17 cellular contexts compared by ENCODE assay signal in the genomic region with DNA sequence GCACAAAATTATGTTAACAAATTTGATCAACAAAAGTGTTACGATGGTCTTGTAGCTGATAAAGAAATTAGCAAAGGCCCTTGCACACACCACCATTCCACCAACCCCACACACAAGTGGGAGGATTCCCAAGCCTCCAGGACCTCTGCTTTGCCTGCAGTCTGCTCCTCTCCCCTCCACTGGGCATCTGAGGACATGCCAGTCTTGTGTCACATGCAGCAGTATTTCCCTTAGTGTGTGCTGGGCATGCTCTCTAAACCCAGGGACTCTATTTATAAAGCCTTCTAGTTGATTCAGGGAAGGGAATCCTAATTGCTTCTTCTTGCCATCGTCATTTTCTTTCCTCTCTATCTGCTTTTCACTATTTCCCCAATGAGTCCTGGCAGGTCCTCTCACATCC. TPM values are rescaled to one million over a fixed set of nuclear protein-coding genes. Genes with fewer than 3 reads are reported as not detected.
DNase-seq lines count a peak whose midpoint lies in the region; ATAC-seq and TF ChIP-seq lines count a peak whose summit lies in the region.
"Had no signal": no experiment of that assay in that cellular context is flagged by ENCODE, and none has a peak within 500 bp of the region (broad histone marks: within the 10 kb centered on the region; RNA-seq: fewer than 3 reads in every experiment).

No MANE protein-coding gene starts in this region.

- TF ChIP-seq CTCF in A673 (conservative IDR thresholded peaks at IDR 0.05; ENCODE audit: low read depth, low read length) (no peak), GM23338 (conservative IDR thresholded peaks at IDR 0.05; ENCODE audit: low read depth in 2 of 2) (no peak), GM13977 (IDR thresholded peaks at IDR 0.05; ENCODE audit: extremely low read depth, insufficient read depth, missing control alignments) (no peak)

- DNase-seq in A673 (ENCODE audit: low spot score), result peak; percentile 4
- no peak for DNase-seq in GM23338 (ENCODE audit: low spot score)
- DNase-seq in medulla oblongata (ENCODE audit: extremely low spot score), result peak; percentile 55
- DNase-seq in NCI-H774 (lab: John Stamatoyannopoulos, UW), result no peak
- DNase-seq in GM13977 (ENCODE audit: low spot score), result no peak
- DNase-seq in NCI-H82 treated with DMSO at 0.1 percent for 48 hours (lab: John Stamatoyannopoulos, UW; ENCODE audit: unreplicated experiment), result no peak
- DNase-seq: activated naive CD4-positive, alpha-beta T cell treated with anti-CD3 and anti-CD28 coated beads, Interleukin-2, amount 50 U/mL, for 16 hours; activated T-cell treated with anti-CD3 and anti-CD28 coated beads, Interleukin-2, amount 50 U/mL, for 1 hour; CD8-positive, alpha-beta T cell; colonic mucosa; NCI-H187 treated with DMSO at 0.1 percent for 48 hours; NCI-H2227 treated with DMSO at 0.1 percent for 48 hours; psoas muscle had no signal

- no peak overlapping the region for H3K4me3 Mint-ChIP-seq in GM23338
- peak overlapping the region; percentile 69 for H3K4me3 Mint-ChIP-seq in activated T-helper 17 cell treated with anti-CD3 and anti-CD28 coated beads, Interleukin-2, amount 50 U/mL, for 72 hours
- H3K4me3 Mint-ChIP-seq: CD8-positive, alpha-beta T cell had no signal

- H3K9me3 ChIP-seq in A673 (ENCODE audit: low read depth, low read length, poor library complexity, severe bottlenecking), result no peaks in the 10 kb centered on the region
- H3K9me3 ChIP-seq: colonic mucosa, psoas muscle, vagina had no signal

- peaks cover 2% of the 10 kb centered on the region for H3K27me3 Mint-ChIP-seq in GM23338 (ENCODE audit: insufficient read depth, low read depth, poor library complexity)
- peaks cover 6% of the 10 kb centered on the region for H3K27me3 Mint-ChIP-seq in activated T-helper 17 cell treated with anti-CD3 and anti-CD28 coated beads, Interleukin-2, amount 50 U/mL, for 72 hours
- H3K27me3 Mint-ChIP-seq: naive B cell had no signal

- POLR2A ChIA-PET in A673 (lab: Charles Lee; ENCODE audit: low non-redundant PET), result no interaction called here

- ATAC-seq in GM23338 (no peak), SK-N-SH treated with all-trans-retinoic acid at 6 μM for 48 hours (no peak)
- ATAC-seq in activated T-helper 17 cell treated with anti-CD3 and anti-CD28 coated beads, Interleukin-2, amount 50 U/mL, for 72 hours (replicated peaks), result no peak
- ATAC-seq: CD8-positive, alpha-beta T cell had no signal

- H3K36me3 Mint-ChIP-seq in GM23338 (ENCODE audit: low read depth), result peaks cover 37% of the 10 kb centered on the region
- no peaks in the 10 kb centered on the region for H3K36me3 Mint-ChIP-seq in activated T-helper 17 cell treated with anti-CD3 and anti-CD28 coated beads, Interleukin-2, amount 50 U/mL, for 72 hours (ENCODE audit: low read depth)
- H3K36me3 Mint-ChIP-seq: CD8-positive, alpha-beta T cell; naive B cell had no signal

- no peak overlapping the region for H3K4me3 ChIP-seq in A673 (ENCODE audit: low read depth, low read length, poor library complexity, severe bottlenecking)
- H3K4me3 ChIP-seq in GM23338, result no peak overlapping the region
- H3K4me3 ChIP-seq: colonic mucosa, psoas muscle, vagina had no signal

- H3K27me3 ChIP-seq in A673 (replicated peaks; ENCODE audit: insufficient read depth, low read depth, low read length, poor library complexity), result no peaks in the 10 kb centered on the region
- no peaks in the 10 kb centered on the region for H3K27me3 ChIP-seq in GM23338 (ENCODE audit: insufficient read depth)
- H3K27me3 ChIP-seq: colonic mucosa, vagina had no signal

- no peaks in the 10 kb centered on the region for H3F3A ChIP-seq in GM23338 (replicated peaks; ENCODE audit: low read depth)

- in situ Hi-C loops in GM13977 (cut with MboI; ENCODE audit: low pct_unique_long_range_greater_than_20kb, low sequenced_read_pairs, unreplicated experiment), result no loop called here

- CTCF ChIA-PET in A673 (lab: Charles Lee), result no interaction called here

- H3K27ac ChIP-seq in A673 (ENCODE audit: low read depth, low read length, poor library complexity, severe bottlenecking) (no peak overlapping the region), GM23338 (ENCODE audit: low read depth) (0 out of 2 replicates have a peak overlapping the region, but pooled peaks have one; percentile 21)
- H3K27ac ChIP-seq: colonic mucosa, psoas muscle, vagina had no signal

- no peak overlapping the region for H2AFZ ChIP-seq in GM23338

- H4K20me1 ChIP-seq in GM23338 (replicated peaks; ENCODE audit: insufficient read depth), result peaks cover 5% of the 10 kb centered on the region; the same call in 1 of the 2 replicates

- H3K4me1 Mint-ChIP-seq in GM23338, result peaks cover 16% of the 10 kb centered on the region
- H3K4me1 Mint-ChIP-seq in activated T-helper 17 cell treated with anti-CD3 and anti-CD28 coated beads, Interleukin-2, amount 50 U/mL, for 72 hours, result peaks cover 30% of the 10 kb centered on the region

- H3K27ac Mint-ChIP-seq in GM23338, result no peak overlapping the region
- H3K27ac Mint-ChIP-seq in activated T-helper 17 cell treated with anti-CD3 and anti-CD28 coated beads, Interleukin-2, amount 50 U/mL, for 72 hours, result peak overlapping the region; percentile 99
- H3K27ac Mint-ChIP-seq: CD8-positive, alpha-beta T cell had no signal

- H3K36me3 ChIP-seq in A673 (ENCODE audit: insufficient read depth, low read length, poor library complexity, severe bottlenecking), result no peaks in the 10 kb centered on the region
- peaks cover 29% of the 10 kb centered on the region for H3K36me3 ChIP-seq in GM23338 (ENCODE audit: insufficient read depth)
- H3K36me3 ChIP-seq: colonic mucosa had no signal

- no peaks in the 10 kb centered on the region; the same call in 1 of the 2 replicates for H3K79me2 ChIP-seq in GM23338 (replicated peaks; ENCODE audit: insufficient read depth)

- no peaks in the 10 kb centered on the region for H3K9me2 ChIP-seq in GM23338 (ENCODE audit: insufficient read depth)

- no TSS peak for BruUV-seq in A673 (replicated peaks; lab: Mats Ljungman, UMichigan)

- no peaks in the 10 kb centered on the region for H3K9me3 Mint-ChIP-seq in GM23338
- H3K9me3 Mint-ChIP-seq in activated T-helper 17 cell treated with anti-CD3 and anti-CD28 coated beads, Interleukin-2, amount 50 U/mL, for 72 hours, result no peaks in the 10 kb centered on the region
- H3K9me3 Mint-ChIP-seq: CD8-positive, alpha-beta T cell; naive B cell had no signal

- H3K4me2 ChIP-seq in GM23338, result no peak overlapping the region

- H3K4me1 ChIP-seq in A673 (ENCODE audit: insufficient read depth, low read length, poor library complexity, severe bottlenecking) (peaks cover 19% of the 10 kb centered on the region), GM23338 (ENCODE audit: insufficient read depth) (peaks cover 7% of the 10 kb centered on the region)
- H3K4me1 ChIP-seq: colonic mucosa had no signal

- intact Hi-C loops in A673 (cut with micrococcal nuclease; ENCODE audit: unreplicated experiment), result no loop called here

TF ChIP-seq in GM23338, 12 proteins besides CTCF, POLR2A, EP300 and RAD21:
- no peak for TF ChIP-seq STAT1 (IDR thresholded peaks at IDR 0.05; ENCODE audit: unreplicated experiment)
- no peak for TF ChIP-seq ZNF114 (CRISPR knock-in tag; IDR thresholded peaks at IDR 0.05)

TF ChIP-seq in SK-N-SH treated with all-trans-retinoic acid at 6 μM for 48 hours, 23 proteins besides CTCF, POLR2A, EP300 and RAD21 (continues in another document):
- TF ChIP-seq ZFP3 (CRISPR knock-in tag; IDR thresholded peaks at IDR 0.05), result no peak
- TF ChIP-seq ARNTL (CRISPR knock-in tag; IDR thresholded peaks at IDR 0.05; ENCODE audit: borderline replicate concordance, low read depth), result no peak
- TF ChIP-seq TSHZ2 (CRISPR knock-in tag; IDR thresholded peaks at IDR 0.05), result no peak
- TF ChIP-seq TCF4 (CRISPR knock-in tag; IDR thresholded peaks at IDR 0.05; ENCODE audit: borderline replicate concordance), result no peak
- no peak for TF ChIP-seq SNAI2 (CRISPR knock-in tag; IDR thresholded peaks at IDR 0.05)
- TF ChIP-seq ZNF565 (CRISPR knock-in tag; conservative IDR thresholded peaks at IDR 0.05; ENCODE audit: low read depth), result no peak
- TF ChIP-seq OSR1 (CRISPR knock-in tag; IDR thresholded peaks at IDR 0.05), result no peak

RNA-seq across cellular contexts. Expression of gene KCTD18, which starts 53.3 kb away (rescaled TPM):
- total RNA-seq in A673 (2021), result 12.2 and 15.6 TPM in 2 replicates
- 2.0 and 4.7 TPM in 2 replicates for total RNA-seq in GM23338 (2014; rRNA removed; shearing (Covaris generic))
- polyA plus RNA-seq in GM23338 (2016; fragmentation: Nextera tagmentation; extraction: Ambion mirVana), result 2.0 and 3.3 TPM in 2 replicates
- total RNA-seq in activated T-helper 17 cell treated with anti-CD3 and anti-CD28 coated beads, Interleukin-2, amount 50 U/mL, for 72 hours, result 10 to 100 TPM in 1 of 2 donors, 1 to 10 TPM in 1; 9.3 to 10.8 TPM

Comparison
In these comparisons a context has a peak if more than half of its experiments do, and no peak if none do; other contexts are left out.
1. DNase-seq: peak in A673 (single experiment) and medulla oblongata (single experiment); none in GM23338 (single experiment), NCI-H774 (single experiment), GM13977 (single experiment) and NCI-H82 treated with DMSO at 0.1 percent for 48 hours (single experiment).